Comparison of ENCODE assay signal across 10 cellular contexts in the genomic region with DNA sequence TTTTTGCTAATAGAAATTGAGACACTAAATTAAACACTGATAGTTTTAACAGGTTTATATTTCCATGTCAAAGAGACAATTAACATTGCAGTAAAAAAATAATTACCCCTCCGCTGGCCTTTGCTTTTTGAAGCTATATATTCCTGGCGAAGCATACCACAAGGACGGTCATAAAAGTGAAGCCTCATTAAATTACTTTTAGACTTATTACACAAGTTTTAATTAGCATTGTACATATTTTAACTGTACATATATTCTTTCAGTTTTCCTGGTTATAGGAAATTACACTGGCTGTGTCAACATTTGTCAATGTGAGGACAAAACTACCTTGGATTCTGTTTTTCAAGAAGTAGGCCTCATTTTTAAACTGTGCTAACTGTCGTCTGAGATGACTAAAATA. TPM values are rescaled to one million over a fixed set of nuclear protein-coding genes. Genes with fewer than 3 reads are reported as not detected.
A peak's percentile ranks its signal among the peaks of the same experiment; 100 is the strongest.
DNase-seq lines count a peak whose midpoint lies in the region; ATAC-seq, FAIRE-seq and TF ChIP-seq lines count a peak whose summit lies in the region.
"Had no signal": no experiment of that assay in that cellular context is flagged by ENCODE, and none has a peak within 500 bp of the region (broad histone marks: within the 10 kb centered on the region; RNA-seq: fewer than 3 reads in every experiment).

No MANE protein-coding gene starts in this region.

- peak overlapping the region; percentile 79 to 81 for H3K4me3 ChIP-seq in HCT116 (replicated peaks in 1 of 2; ENCODE audit: low read depth in 1 of 2, low read length in 2 of 2)

- H3K9me2 ChIP-seq in HCT116 (ENCODE audit: insufficient read depth), result no peaks in the 10 kb centered on the region

- peaks cover 36% of the 10 kb centered on the region for H3K27me3 ChIP-seq in CD4-positive, alpha-beta T cell (ENCODE audit: control insufficient read depth, insufficient read depth, low read length)
- no peaks in the 10 kb centered on the region for H3K27me3 ChIP-seq in HCT116 (ENCODE audit: insufficient read depth, low read length)

- H3K36me3 Mint-ChIP-seq in CD4-positive, alpha-beta T cell (ENCODE audit: low read depth), result peaks cover 10% of the 10 kb centered on the region
- no peaks in the 10 kb centered on the region for H3K36me3 Mint-ChIP-seq in activated CD4-positive, alpha-beta memory T cell treated with anti-CD3 and anti-CD28 coated beads for 36 hours

- no peak overlapping the region for H2AFZ ChIP-seq in HCT116 (ENCODE audit: low read depth, low read length, poor library complexity, severe bottlenecking)

- no peak for TF ChIP-seq POLR2A in HCT116 (IDR thresholded peaks at IDR 0.05; ENCODE audit: borderline replicate concordance, extremely low read depth, insufficient read depth, insufficient read length)

- ATAC-seq in CD4-positive, alpha-beta T cell (ENCODE audit: poor library complexity), result no peak
- no peak for ATAC-seq in HCT116
- no peak for ATAC-seq in HG03135 (IDR thresholded peaks at IDR 0.05; ENCODE audit: unreplicated experiment)
- no peak for ATAC-seq in HG02571 (IDR thresholded peaks at IDR 0.05; ENCODE audit: unreplicated experiment)
- no peak for ATAC-seq in GM19455 (IDR thresholded peaks at IDR 0.05; ENCODE audit: unreplicated experiment)
- ATAC-seq: gastroesophageal sphincter had no signal

- TF ChIP-seq CTCF in CD4-positive, alpha-beta T cell (IDR thresholded peaks at IDR 0.05), result no peak
- no peak for TF ChIP-seq CTCF in HCT116 (IDR thresholded peaks at IDR 0.05 in 2 of 3, conservative IDR thresholded peaks at IDR 0.05 in 1 of 3; ENCODE audit: borderline replicate concordance in 1 of 3, insufficient read depth in 1 of 3, low read depth in 2 of 3, low read length in 2 of 3)

- H3K27ac ChIP-seq in CD4-positive, alpha-beta T cell (ENCODE audit: low read depth, low read length), result no peak overlapping the region
- peak overlapping the region; percentile 89 for H3K27ac ChIP-seq in HCT116 (ENCODE audit: low read depth, low read length)

- H3K36me3 ChIP-seq in HCT116 (ENCODE audit: control insufficient read depth in 1 of 2, insufficient read depth in 2 of 2, low read length in 2 of 2), result no peaks in the 10 kb centered on the region
- H3K36me3 ChIP-seq: gastroesophageal sphincter had no signal

- H3K4me3 Mint-ChIP-seq in CD4-positive, alpha-beta T cell, result peak overlapping the region; percentile 100
- peak overlapping the region; percentile 86 for H3K4me3 Mint-ChIP-seq in activated CD4-positive, alpha-beta memory T cell treated with anti-CD3 and anti-CD28 coated beads for 36 hours

- peaks cover 4 to 19% of the 10 kb centered on the region in 2 experiments; a peak in 3 of 4 replicates for H3K4me1 ChIP-seq in HCT116 (ENCODE audit: control insufficient read depth in 1 of 2, insufficient read depth in 2 of 2, low read length in 2 of 2)

- intact Hi-C loops in CD4-positive, alpha-beta T cell (cut with DNase I, micrococcal nuclease), result no loop called here
- intact Hi-C loops in HCT116 (cut with micrococcal nuclease), result no loop called here
- intact Hi-C loops in activated CD4-positive, alpha-beta memory T cell treated with anti-CD3 and anti-CD28 coated beads for 36 hours (cut with micrococcal nuclease), result no loop called here

- CTCF ChIA-PET in CD4-positive, alpha-beta T cell (lab: Charles Lee), result interaction anchor here (1.2 to 1.4 kb wide), 2 partner anchors 10 to 15 kb away, joined by 4 to 8 read pairs; no protein-coding TSS in a partner anchor
- CTCF ChIA-PET in HCT116 (lab: Charles Lee), result interaction anchor here (2.4 kb wide), 1 partner anchor 15 kb away, joined by 11 read pairs; a partner anchor contains a TSS
- CTCF ChIA-PET in activated CD4-positive, alpha-beta memory T cell treated with anti-CD3 and anti-CD28 coated beads for 36 hours (lab: Charles Lee), result interaction anchor here (0.7 to 11.0 kb wide), 4 partner anchors 16 to 179 kb away, joined by 3 to 88 read pairs (median 10); a partner anchor contains a TSS

- FAIRE-seq in islet of Langerhans (lab: Jason Lieb, UNC), result peak; percentile 13
- FAIRE-seq: HTR-8/SVneo had no signal

- TF ChIP-seq RAD21 in HCT116 (IDR thresholded peaks at IDR 0.05; ENCODE audit: low read depth), result no peak

- H3K27ac Mint-ChIP-seq in CD4-positive, alpha-beta T cell, result no peak overlapping the region
- no peak overlapping the region for H3K27ac Mint-ChIP-seq in activated CD4-positive, alpha-beta memory T cell treated with anti-CD3 and anti-CD28 coated beads for 36 hours

- no peaks in the 10 kb centered on the region for H3K9me3 Mint-ChIP-seq in CD4-positive, alpha-beta T cell
- H3K9me3 Mint-ChIP-seq in activated CD4-positive, alpha-beta memory T cell treated with anti-CD3 and anti-CD28 coated beads for 36 hours, result no peaks in the 10 kb centered on the region

- H3K4me1 Mint-ChIP-seq in CD4-positive, alpha-beta T cell (ENCODE audit: low read depth), result peaks cover 11% of the 10 kb centered on the region
- H3K4me1 Mint-ChIP-seq in activated CD4-positive, alpha-beta memory T cell treated with anti-CD3 and anti-CD28 coated beads for 36 hours (ENCODE audit: low read depth), result peaks cover 11% of the 10 kb centered on the region

- POLR2A ChIA-PET in CD4-positive, alpha-beta T cell (lab: Charles Lee), result interaction anchor here (1.0 kb wide), 1 partner anchor 23 kb away, joined by 3 read pairs; no protein-coding TSS in a partner anchor
- POLR2A ChIA-PET in HCT116 (lab: Charles Lee), result interaction anchor here (0.8 kb wide), 1 partner anchor 16 kb away, joined by 3 read pairs; a partner anchor contains a TSS
- POLR2A ChIA-PET in activated CD4-positive, alpha-beta memory T cell treated with anti-CD3 and anti-CD28 coated beads for 36 hours (lab: Charles Lee), result no interaction called here

- H3K79me2 ChIP-seq in HCT116 (ENCODE audit: insufficient read depth, low read length), result peaks cover 76% of the 10 kb centered on the region

- no peaks in the 10 kb centered on the region for H4K20me1 ChIP-seq in HCT116 (ENCODE audit: insufficient read depth)

- peak overlapping the region; percentile 78 for H3K9ac ChIP-seq in HCT116 (ENCODE audit: low read length)

- RAD21 ChIA-PET in HCT116 (lab: Charles Lee; ENCODE audit: low non-redundant PET in 1 of 2, low total read pairs in 2 of 2, uncharacterized antibody in 2 of 2, unreplicated experiment in 2 of 2), result no interaction called here

- DNase-seq in CD4-positive, alpha-beta T cell, result no peak
- DNase-seq in HCT116 (ENCODE audit: low read depth, low spot score), result no peak
- DNase-seq in activated CD4-positive, alpha-beta memory T cell treated with anti-CD3 and anti-CD28 coated beads for 36 hours, result no peak
- no peak for DNase-seq in SIG-M5 (lab: John Stamatoyannopoulos, UW)

- no TSS peak for BruUV-seq in HCT116 (replicated peaks; lab: Mats Ljungman, UMichigan)

- peak overlapping the region; percentile 77 for H3K4me2 ChIP-seq in HCT116 (ENCODE audit: low read length)

- no peaks in the 10 kb centered on the region for H3K9me3 ChIP-seq in CD4-positive, alpha-beta T cell (ENCODE audit: control insufficient read depth, low read length)
- H3K9me3 ChIP-seq in HCT116 (ENCODE audit: control insufficient read depth in 1 of 2, insufficient read depth in 1 of 2, low read depth in 1 of 2, low read length in 2 of 2), result no peaks in the 10 kb centered on the region
- H3K9me3 ChIP-seq: gastroesophageal sphincter had no signal

- H3K27me3 Mint-ChIP-seq in CD4-positive, alpha-beta T cell, result peaks cover 65% of the 10 kb centered on the region
- H3K27me3 Mint-ChIP-seq in activated CD4-positive, alpha-beta memory T cell treated with anti-CD3 and anti-CD28 coated beads for 36 hours, result peaks cover 25% of the 10 kb centered on the region

TF ChIP-seq in HCT116, 20 proteins besides CTCF, POLR2A, EP300 and RAD21 (continues in another document):
- no peak for TF ChIP-seq YY1 (IDR thresholded peaks at IDR 0.05; ENCODE audit: extremely low read depth, insufficient replicate concordance, low read depth, low read length)
- no peak for TF ChIP-seq CBX3 (IDR thresholded peaks at IDR 0.05; ENCODE audit: low read depth)
- TF ChIP-seq FOSL1 (IDR thresholded peaks at IDR 0.05; ENCODE audit: low read depth), result no peak
- TF ChIP-seq, protein P1, sequence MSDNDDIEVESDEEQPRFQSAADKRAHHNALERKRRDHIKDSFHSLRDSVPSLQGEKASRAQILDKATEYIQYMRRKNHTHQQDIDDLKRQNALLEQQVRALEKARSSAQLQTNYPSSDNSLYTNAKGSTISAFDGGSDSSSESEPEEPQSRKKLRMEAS (IDR thresholded peaks at IDR 0.05), result no peak
- TF ChIP-seq SIN3A (IDR thresholded peaks at IDR 0.05; ENCODE audit: low read depth), result no peak
- no peak for TF ChIP-seq EZH2phosphoT487 (IDR thresholded peaks at IDR 0.05; ENCODE audit: borderline replicate concordance)
- TF ChIP-seq EZH2 (IDR thresholded peaks at IDR 0.05), result no peak
- no peak for TF ChIP-seq TCF7L2 (IDR thresholded peaks at IDR 0.05; ENCODE audit: borderline replicate concordance, extremely low read depth, insufficient read depth, insufficient read length)

RNA-seq across cellular contexts. Expression of a gene that starts 1.2 kb away (rescaled TPM):
- under 1 TPM; 0.71 to 0.89 TPM for total RNA-seq in CD4-positive, alpha-beta T cell
- 89.7 TPM for total RNA-seq in HCT116 (2021; ENCODE audit: unreplicated experiment)
- 52.1 and 57.0 TPM in 2 replicates for polyA plus RNA-seq in HCT116 (2012)
- 1 to 10 TPM; 3.9 TPM for total RNA-seq in activated CD4-positive, alpha-beta memory T cell treated with anti-CD3 and anti-CD28 coated beads for 36 hours

RNA-seq across cellular contexts. Expression of a gene that starts 1.6 kb away (rescaled TPM):
- total RNA-seq in CD4-positive, alpha-beta T cell, result under 1 TPM; 0.25 to 0.30 TPM
- 1.7 TPM for total RNA-seq in HCT116 (2021; ENCODE audit: unreplicated experiment)
- 0.81 and 1.1 TPM in 2 replicates for polyA plus RNA-seq in HCT116 (2012)
- total RNA-seq in activated CD4-positive, alpha-beta memory T cell treated with anti-CD3 and anti-CD28 coated beads for 36 hours, result under 1 TPM; 0.59 to 0.87 TPM

RNA-seq across cellular contexts. Expression of a gene that starts 16.1 kb away (rescaled TPM):
- total RNA-seq in CD4-positive, alpha-beta T cell, result not detected
- total RNA-seq in HCT116 (2021; ENCODE audit: unreplicated experiment), result 9.8 TPM
- 6.4 and 8.4 TPM in 2 replicates for polyA plus RNA-seq in HCT116 (2012)
- total RNA-seq in activated CD4-positive, alpha-beta memory T cell treated with anti-CD3 and anti-CD28 coated beads for 36 hours, result under 1 TPM; 0.05 to 0.10 TPM

Comparison
In these comparisons a context has a peak if more than half of its experiments do, and no peak if none do; other contexts are left out.
1. RNA of a gene that starts 1.2 kb away (total RNA-seq): 89.7 TPM in HCT116 (single experiment); 3.9 TPM in activated CD4-positive, alpha-beta memory T cell treated with anti-CD3 and anti-CD28 coated beads for 36 hours and 0.71 to 0.89 TPM in CD4-positive, alpha-beta T cell; every median in the first group is over 10 times any median in the second.